Comparison of ENCODE assay signal across 23 cellular contexts in the genomic region with DNA sequence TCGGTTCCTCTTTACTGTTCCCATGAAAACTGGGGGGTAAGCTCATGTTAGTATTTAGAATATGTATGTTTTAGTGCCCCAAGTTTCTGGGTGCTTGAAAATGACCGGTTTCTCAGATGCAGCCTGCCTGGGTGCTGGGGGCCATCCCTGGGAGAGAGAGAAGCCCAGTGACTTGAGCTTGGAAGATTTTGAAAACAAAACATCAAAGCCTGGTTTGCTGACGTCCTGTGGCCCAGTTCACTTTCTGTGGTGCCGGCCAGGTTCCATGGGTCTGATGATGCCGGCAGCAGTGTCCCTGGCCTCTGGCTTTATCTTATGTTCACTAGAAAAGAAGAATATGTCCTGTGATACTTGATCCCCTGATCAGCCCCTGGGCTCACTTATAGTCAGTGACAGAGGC. TPM values are rescaled to one million over a fixed set of nuclear protein-coding genes. Genes with fewer than 3 reads are reported as not detected.
DNase-seq lines count a peak whose midpoint lies in the region; ATAC-seq and TF ChIP-seq lines count a peak whose summit lies in the region.
"Had no signal": no experiment of that assay in that cellular context is flagged by ENCODE, and none has a peak within 500 bp of the region (broad histone marks: within the 10 kb centered on the region; RNA-seq: fewer than 3 reads in every experiment).

No MANE protein-coding gene starts in this region.

- no peaks in the 10 kb centered on the region for H3K9me3 Mint-ChIP-seq in activated T-cell treated with anti-CD3 and anti-CD28 coated beads, Interleukin-2, amount 50 U/mL, for 24 hours
- H3K9me3 Mint-ChIP-seq in activated T-cell treated with anti-CD3 and anti-CD28 coated beads, Interleukin-2, amount 50 U/mL, for 4 hours = no peaks in the 10 kb centered on the region
- no peaks in the 10 kb centered on the region for H3K9me3 Mint-ChIP-seq in CD8-positive, alpha-beta T cell
- no peaks in the 10 kb centered on the region for H3K9me3 Mint-ChIP-seq in activated naive CD8-positive, alpha-beta T cell treated with anti-CD3 and anti-CD28 coated beads, Interleukin-2, amount 10 ng/mL, durations not matched to agents 7 days and 5 days
- no peaks in the 10 kb centered on the region for H3K9me3 Mint-ChIP-seq in naive thymus-derived CD8-positive, alpha-beta T cell

- no peak overlapping the region for H3K4me3 ChIP-seq in CD8-positive, alpha-beta T cell (ENCODE audit: low read depth, low read length)

- no peak for TF ChIP-seq CTCF in CD8-positive, alpha-beta T cell (IDR thresholded peaks at IDR 0.05)

- no peaks in the 10 kb centered on the region for H3K27me3 Mint-ChIP-seq in activated T-cell treated with anti-CD3 and anti-CD28 coated beads, Interleukin-2, amount 50 U/mL, for 24 hours
- H3K27me3 Mint-ChIP-seq in activated T-cell treated with anti-CD3 and anti-CD28 coated beads, Interleukin-2, amount 50 U/mL, for 4 hours (ENCODE audit: low read depth) = no peaks in the 10 kb centered on the region
- H3K27me3 Mint-ChIP-seq in CD8-positive, alpha-beta T cell (ENCODE audit: low read depth) = no peaks in the 10 kb centered on the region
- H3K27me3 Mint-ChIP-seq in activated naive CD8-positive, alpha-beta T cell treated with anti-CD3 and anti-CD28 coated beads, Interleukin-2, amount 10 ng/mL, durations not matched to agents 7 days and 5 days = no peaks in the 10 kb centered on the region
- no peaks in the 10 kb centered on the region for H3K27me3 Mint-ChIP-seq in naive thymus-derived CD8-positive, alpha-beta T cell

- peaks cover 68% of the 10 kb centered on the region for H3K4me1 ChIP-seq in CD8-positive, alpha-beta T cell (ENCODE audit: insufficient read depth, low read length)

- no peak for ATAC-seq in activated T-cell treated with anti-CD3 and anti-CD28 coated beads, Interleukin-2, amount 50 U/mL, for 4 hours
- ATAC-seq in CD8-positive, alpha-beta T cell = no peak
- no peak for ATAC-seq in activated naive CD8-positive, alpha-beta T cell treated with anti-CD3 and anti-CD28 coated beads, Interleukin-2, amount 10 ng/mL, durations not matched to agents 7 days and 5 days (ENCODE audit: low read depth)
- ATAC-seq in naive thymus-derived CD8-positive, alpha-beta T cell = no peak
- ATAC-seq in GM18867 (IDR thresholded peaks at IDR 0.05; ENCODE audit: unreplicated experiment) = no peak

- no peaks in the 10 kb centered on the region for H3K36me3 ChIP-seq in CD8-positive, alpha-beta T cell (ENCODE audit: insufficient read depth, low read length)

- POLR2A ChIA-PET in CD8-positive, alpha-beta T cell (lab: Charles Lee) = interaction anchor here (0.7 kb wide), 1 partner anchor 17 kb away, joined by 3 read pairs; no protein-coding TSS in a partner anchor
- POLR2A ChIA-PET in activated naive CD8-positive, alpha-beta T cell treated with anti-CD3 and anti-CD28 coated beads, Interleukin-2, amount 10 ng/mL, durations not matched to agents 7 days and 5 days (lab: Charles Lee) = interaction anchor here (0.6 to 1.0 kb wide), 2 partner anchors 20 to 838 kb away, joined by 3 to 4 read pairs; no protein-coding TSS in a partner anchor
- POLR2A ChIA-PET in naive thymus-derived CD8-positive, alpha-beta T cell (lab: Charles Lee) = interaction anchor here (1.2 to 2.9 kb wide), 5 partner anchors 10 to 33 kb away, joined by 3 to 12 read pairs (median 4); no protein-coding TSS in a partner anchor

- peaks cover 88% of the 10 kb centered on the region for H3K4me1 Mint-ChIP-seq in activated T-cell treated with anti-CD3 and anti-CD28 coated beads, Interleukin-2, amount 50 U/mL, for 24 hours (ENCODE audit: low read depth)
- peaks cover 55% of the 10 kb centered on the region for H3K4me1 Mint-ChIP-seq in activated T-cell treated with anti-CD3 and anti-CD28 coated beads, Interleukin-2, amount 50 U/mL, for 4 hours (ENCODE audit: low read depth)
- H3K4me1 Mint-ChIP-seq in CD8-positive, alpha-beta T cell (ENCODE audit: low read depth) = peaks cover 86% of the 10 kb centered on the region
- H3K4me1 Mint-ChIP-seq in activated naive CD8-positive, alpha-beta T cell treated with anti-CD3 and anti-CD28 coated beads, Interleukin-2, amount 10 ng/mL, durations not matched to agents 7 days and 5 days = peaks cover 30% of the 10 kb centered on the region
- peaks cover 55 to 93% (median 90%) of the 10 kb centered on the region in 4 donors for H3K4me1 Mint-ChIP-seq in naive thymus-derived CD8-positive, alpha-beta T cell

- H3K4me3 Mint-ChIP-seq in activated T-cell treated with anti-CD3 and anti-CD28 coated beads, Interleukin-2, amount 50 U/mL, for 24 hours = no peak overlapping the region
- no peak overlapping the region for H3K4me3 Mint-ChIP-seq in activated T-cell treated with anti-CD3 and anti-CD28 coated beads, Interleukin-2, amount 50 U/mL, for 4 hours
- no peak overlapping the region for H3K4me3 Mint-ChIP-seq in CD8-positive, alpha-beta T cell
- H3K4me3 Mint-ChIP-seq in activated naive CD8-positive, alpha-beta T cell treated with anti-CD3 and anti-CD28 coated beads, Interleukin-2, amount 10 ng/mL, durations not matched to agents 7 days and 5 days = no peak overlapping the region
- peak overlapping the region in 6 of 10 donors; percentile 39 to 52 (median 46) for H3K4me3 Mint-ChIP-seq in naive thymus-derived CD8-positive, alpha-beta T cell

- H3K27ac ChIP-seq in CD8-positive, alpha-beta T cell (ENCODE audit: low read depth, low read length) = no peak overlapping the region
- H3K27ac ChIP-seq: KMS-11, RWPE1 had no signal

- H3K36me3 Mint-ChIP-seq in activated T-cell treated with anti-CD3 and anti-CD28 coated beads, Interleukin-2, amount 50 U/mL, for 24 hours (ENCODE audit: low read depth) = no peaks in the 10 kb centered on the region
- no peaks in the 10 kb centered on the region for H3K36me3 Mint-ChIP-seq in activated T-cell treated with anti-CD3 and anti-CD28 coated beads, Interleukin-2, amount 50 U/mL, for 4 hours (ENCODE audit: insufficient read depth)
- H3K36me3 Mint-ChIP-seq in CD8-positive, alpha-beta T cell = peaks cover 15% of the 10 kb centered on the region
- H3K36me3 Mint-ChIP-seq in activated naive CD8-positive, alpha-beta T cell treated with anti-CD3 and anti-CD28 coated beads, Interleukin-2, amount 10 ng/mL, durations not matched to agents 7 days and 5 days = peaks cover 2% of the 10 kb centered on the region
- H3K36me3 Mint-ChIP-seq in naive thymus-derived CD8-positive, alpha-beta T cell = peaks cover 0 to 6% (median 2%) of the 10 kb centered on the region in 3 donors

- peak; percentile 12 for DNase-seq in activated T-cell treated with anti-CD3 and anti-CD28 coated beads, Interleukin-2, amount 50 U/mL, for 24 hours
- no peak for DNase-seq in activated T-cell treated with anti-CD3 and anti-CD28 coated beads, Interleukin-2, amount 50 U/mL, for 4 hours
- DNase-seq in CD8-positive, alpha-beta T cell = no peak
- DNase-seq in activated naive CD8-positive, alpha-beta T cell treated with anti-CD3 and anti-CD28 coated beads, Interleukin-2, amount 10 ng/mL, durations not matched to agents 7 days and 5 days = peak; percentile 4
- DNase-seq in naive thymus-derived CD8-positive, alpha-beta T cell = no peak
- DNase-seq in LoVo (ENCODE audit: low spot score) = no peak
- no peak for DNase-seq in NCI-H1436 treated with DMSO at 0.1 percent for 48 hours (lab: John Stamatoyannopoulos, UW)
- DNase-seq: AML-193, GDM1, GOT3, HCEC 1CT, IMR-90, NCI-H1694 treated with DMSO at 0.1 percent for 48 hours, NCI-H2081 treated with DMSO at 0.1 percent for 48 hours, NCI-H446 treated with DMSO at 0.1 percent for 48 hours, NCI-H526 treated with DMSO at 0.1 percent for 48 hours, SHP77 treated with DMSO at 0.1 percent for 48 hours had no signal

- intact Hi-C loops in CD8-positive, alpha-beta T cell (cut with DNase I, micrococcal nuclease) = no loop called here

- CTCF ChIA-PET in CD8-positive, alpha-beta T cell (lab: Charles Lee) = interaction anchor here (1.4 kb wide), 2 partner anchors 187 to 200 kb away, joined by 3 read pairs; no protein-coding TSS in a partner anchor

- no peaks in the 10 kb centered on the region for H3K27me3 ChIP-seq in CD8-positive, alpha-beta T cell (ENCODE audit: insufficient read depth, low read length)

- H3K27ac Mint-ChIP-seq in activated T-cell treated with anti-CD3 and anti-CD28 coated beads, Interleukin-2, amount 50 U/mL, for 24 hours = peak overlapping the region; percentile 42
- peak overlapping the region; percentile 77 for H3K27ac Mint-ChIP-seq in CD8-positive, alpha-beta T cell
- H3K27ac Mint-ChIP-seq in activated naive CD8-positive, alpha-beta T cell treated with anti-CD3 and anti-CD28 coated beads, Interleukin-2, amount 10 ng/mL, durations not matched to agents 7 days and 5 days = no peak overlapping the region
- H3K27ac Mint-ChIP-seq in naive thymus-derived CD8-positive, alpha-beta T cell = peak overlapping the region; percentile 41 to 91 (median 73)

- H3K9me3 ChIP-seq in CD8-positive, alpha-beta T cell (ENCODE audit: low read length) = no peaks in the 10 kb centered on the region

RNA-seq across cellular contexts. Expression of a gene that starts 17.1 kb away (rescaled TPM):
- 10 to 100 TPM; 11.0 to 14.7 (median 14.5) TPM for total RNA-seq in activated T-cell treated with anti-CD3 and anti-CD28 coated beads, Interleukin-2, amount 50 U/mL, for 4 hours
- total RNA-seq in CD8-positive, alpha-beta T cell = 100 to 1,000 TPM; 106 to 108 TPM
- total RNA-seq in activated naive CD8-positive, alpha-beta T cell treated with anti-CD3 and anti-CD28 coated beads, Interleukin-2, amount 10 ng/mL, durations not matched to agents 7 days and 5 days = 10 to 100 TPM; 65.1 to 66.0 TPM
- total RNA-seq in naive thymus-derived CD8-positive, alpha-beta T cell = 100 to 1,000 TPM; 206 to 216 TPM
- 100 to 1,000 TPM in 1 of 3 donors, 10 to 100 TPM in 2; 75.5 to 164 (median 95.1) TPM for polyA plus RNA-seq in naive thymus-derived CD8-positive, alpha-beta T cell
- total RNA-seq: MCF 10A had no signal

RNA-seq across cellular contexts. Expression of a gene that starts 54.4 kb away (rescaled TPM):
- not detected for total RNA-seq in activated T-cell treated with anti-CD3 and anti-CD28 coated beads, Interleukin-2, amount 50 U/mL, for 4 hours
- total RNA-seq in CD8-positive, alpha-beta T cell = not detected
- not detected for total RNA-seq in activated naive CD8-positive, alpha-beta T cell treated with anti-CD3 and anti-CD28 coated beads, Interleukin-2, amount 10 ng/mL, durations not matched to agents 7 days and 5 days
- not detected for total RNA-seq in naive thymus-derived CD8-positive, alpha-beta T cell
- polyA plus RNA-seq in naive thymus-derived CD8-positive, alpha-beta T cell = not detected
- total RNA-seq: A172, IMR-90, MCF 10A had no signal
- polyA plus RNA-seq: AG04450, IMR-90 had no signal

Comparison
In these comparisons a context has a peak if more than half of its experiments do, and no peak if none do; other contexts are left out.
1. DNase-seq: peak in activated T-cell treated with anti-CD3 and anti-CD28 coated beads, Interleukin-2, amount 50 U/mL, for 24 hours (single experiment) and activated naive CD8-positive, alpha-beta T cell treated with anti-CD3 and anti-CD28 coated beads, Interleukin-2, amount 10 ng/mL, durations not matched to agents 7 days and 5 days (single experiment); none in activated T-cell treated with anti-CD3 and anti-CD28 coated beads, Interleukin-2, amount 50 U/mL, for 4 hours (single experiment), CD8-positive, alpha-beta T cell (0 of 7), naive thymus-derived CD8-positive, alpha-beta T cell (0 of 10), LoVo (single experiment) and NCI-H1436 treated with DMSO at 0.1 percent for 48 hours (single experiment).
2. H3K4me3 Mint-ChIP-seq: peak in naive thymus-derived CD8-positive, alpha-beta T cell (6 of 10); none in activated T-cell treated with anti-CD3 and anti-CD28 coated beads, Interleukin-2, amount 50 U/mL, for 24 hours (single experiment), activated T-cell treated with anti-CD3 and anti-CD28 coated beads, Interleukin-2, amount 50 U/mL, for 4 hours (single experiment), CD8-positive, alpha-beta T cell (single experiment) and activated naive CD8-positive, alpha-beta T cell treated with anti-CD3 and anti-CD28 coated beads, Interleukin-2, amount 10 ng/mL, durations not matched to agents 7 days and 5 days (single experiment).
3. RNA of a gene that starts 17.1 kb away (total RNA-seq): 206 to 216 TPM in naive thymus-derived CD8-positive, alpha-beta T cell, 106 to 108 TPM in CD8-positive, alpha-beta T cell and 65.1 to 66.0 TPM in activated naive CD8-positive, alpha-beta T cell treated with anti-CD3 and anti-CD28 coated beads, Interleukin-2, amount 10 ng/mL, durations not matched to agents 7 days and 5 days; 11.0 to 14.7 TPM in activated T-cell treated with anti-CD3 and anti-CD28 coated beads, Interleukin-2, amount 50 U/mL, for 4 hours; every median in the first group is over 4 times any median in the second.